Comparison of ENCODE assay signal across 9 cellular contexts in the genomic region with DNA sequence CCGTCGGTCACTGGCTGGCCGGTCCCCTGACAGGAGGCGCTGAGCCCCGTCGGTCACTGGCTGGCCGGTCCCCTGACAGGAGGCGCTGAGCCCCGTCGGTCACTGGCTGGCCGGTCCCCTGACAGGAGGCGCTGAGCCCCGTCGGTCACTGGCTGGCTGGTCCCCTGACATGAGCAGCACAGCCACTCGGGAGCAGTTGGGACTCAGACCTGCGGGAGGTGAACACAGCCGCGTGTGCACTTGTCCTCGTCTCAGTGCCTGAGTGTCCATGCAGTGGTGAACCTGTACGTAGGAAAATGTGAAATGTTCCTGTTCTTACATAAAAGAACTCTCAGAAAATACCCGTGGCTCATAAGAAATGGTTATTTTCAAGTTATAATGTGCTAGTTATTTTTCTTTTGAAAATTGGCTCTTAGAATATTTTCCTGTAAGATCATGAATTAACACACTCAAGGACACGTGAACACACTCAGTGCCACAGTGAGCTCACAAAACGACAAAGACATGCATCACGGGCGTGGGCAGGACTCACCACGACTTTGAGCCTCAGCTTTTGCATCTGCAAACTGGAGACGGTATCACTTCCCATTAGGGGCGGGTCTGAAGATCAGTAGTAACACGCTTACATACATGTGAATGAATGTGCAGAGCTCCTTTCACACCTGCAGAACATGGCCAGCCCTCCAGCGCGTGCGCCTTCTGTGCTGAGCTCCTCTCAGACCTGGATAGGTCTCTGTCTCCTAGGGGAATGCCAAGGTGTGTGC. TPM values are rescaled to one million over a fixed set of nuclear protein-coding genes. Genes with fewer than 3 reads are reported as not detected.
DNase-seq lines count a peak whose midpoint lies in the region; ATAC-seq and TF ChIP-seq lines count a peak whose summit lies in the region.
"Had no signal": no experiment of that assay in that cellular context is flagged by ENCODE, and none has a peak within 500 bp of the region (broad histone marks: within the 10 kb centered on the region; RNA-seq: fewer than 3 reads in every experiment).

No MANE protein-coding gene starts in this region.

- H3K4me3 Mint-ChIP-seq in naive B cell: peak overlapping the region in 1 of 8 donors; percentile 59
- H3K4me3 Mint-ChIP-seq: H9; natural killer cell treated with Interleukin-12 subunit alpha and Interleukin-12 subunit beta and Interleukin-15 and Interleukin-18, amount 100 ng/mL, for 72 hours had no signal

- H3K36me3 Mint-ChIP-seq in naive B cell: peaks cover 0 to 6% of the 10 kb centered on the region in 2 donors

- H3K27ac Mint-ChIP-seq in naive B cell: peak overlapping the region in 5 of 6 donors; percentile 22 to 80 (median 53)
- H3K27ac Mint-ChIP-seq: natural killer cell treated with Interleukin-12 subunit alpha and Interleukin-12 subunit beta and Interleukin-15 and Interleukin-18, amount 100 ng/mL, for 72 hours had no signal

- peaks cover 15 to 25% (median 17%) of the 10 kb centered on the region in 3 donors for H3K4me1 Mint-ChIP-seq in naive B cell

- H3K27me3 Mint-ChIP-seq in naive B cell: no peaks in the 10 kb centered on the region
- H3K27me3 Mint-ChIP-seq: natural killer cell treated with Interleukin-12 subunit alpha and Interleukin-12 subunit beta and Interleukin-15 and Interleukin-18, amount 100 ng/mL, for 72 hours had no signal

- ATAC-seq in GM18870 (IDR thresholded peaks at IDR 0.05; ENCODE audit: unreplicated experiment) (peak; percentile 55), GM21515 (IDR thresholded peaks at IDR 0.05; ENCODE audit: unreplicated experiment) (peak; percentile 85), HG03103 (IDR thresholded peaks at IDR 0.05; ENCODE audit: low read depth, unreplicated experiment) (peak; percentile 83), naive B cell (ENCODE audit: low read depth in 2 of 2) (peak; percentile 85 to 91), omental fat pad (ENCODE audit: low FRiP score) (no peak)
- ATAC-seq: natural killer cell treated with Interleukin-12 subunit alpha and Interleukin-12 subunit beta and Interleukin-15 and Interleukin-18, amount 100 ng/mL, for 72 hours had no signal

- no peaks in the 10 kb centered on the region for H3K9me3 Mint-ChIP-seq in naive B cell
- H3K9me3 Mint-ChIP-seq: H9; natural killer cell treated with Interleukin-12 subunit alpha and Interleukin-12 subunit beta and Interleukin-15 and Interleukin-18, amount 100 ng/mL, for 72 hours had no signal

- no peak for TF ChIP-seq CTCF in omental fat pad (IDR thresholded peaks at IDR 0.05)

- DNase-seq in naive B cell: peak; percentile 65
- DNase-seq in NCI-H526 (lab: John Stamatoyannopoulos, UW): no peak
- no peak for DNase-seq in omental fat pad (ENCODE audit: low spot score)
- no peak for DNase-seq in stimulated activated CD4-positive, alpha-beta T cell treated with anti-CD3 and anti-CD28 coated beads, Interleukin-2, amount 100 ng/mL, for 24 hours
- DNase-seq: H9 had no signal

RNA-seq across cellular contexts. Expression of a gene that starts 21.1 kb away (rescaled TPM):
- 10 to 100 TPM; 35.7 to 77.8 (median 51.1) TPM for polyA plus RNA-seq in naive B cell (ENCODE audit: low read depth in 6 of 6)
- total RNA-seq in omental fat pad: 10 to 100 TPM; 10.7 to 57.4 (median 19.1) TPM
